ENCODE assay signal across 8 cellular contexts in genomic region chr1:234841710-234842231, GRCh38.
DNase-seq lines count a peak whose midpoint lies in the region; ATAC-seq and TF ChIP-seq lines count a peak whose summit lies in the region.
"Had no signal": no experiment of that assay in that cellular context is flagged by ENCODE, and none has a peak within 500 bp of the region (broad histone marks: within the 10 kb centered on the region; RNA-seq: fewer than 3 reads in every experiment).

No MANE protein-coding gene starts in this region.

- H3K4me2 ChIP-seq in OCI-LY1 (ENCODE audit: low read length), result peak overlapping the region; percentile 29; the same call in 1 of the 2 replicates

- no peaks in the 10 kb centered on the region for H3F3A ChIP-seq in OCI-LY1 (ENCODE audit: insufficient read depth, low read length)

- DNase-seq in fibroblast of gingiva (ENCODE audit: low read depth) (peak; percentile 33), putamen (ENCODE audit: low spot score) (peak; percentile 40)
- DNase-seq in activated CD8-positive, alpha-beta memory T cell treated with anti-CD3 and anti-CD28 coated beads, Interleukin-2, amount 50 U/mL, for 4 hours, result no peak
- DNase-seq: NCI-H2171 had no signal

- H3K79me2 ChIP-seq in OCI-LY1 (ENCODE audit: insufficient read depth, low read length), result no peaks in the 10 kb centered on the region

- no peaks in the 10 kb centered on the region for H3K9me2 ChIP-seq in OCI-LY1 (ENCODE audit: low read depth, low read length)

- H3K9me3 ChIP-seq in OCI-LY1 (ENCODE audit: low read length), result no peaks in the 10 kb centered on the region

- peak overlapping the region; percentile 9 for H3K27ac ChIP-seq in OCI-LY1 (ENCODE audit: low read depth, low read length, poor library complexity, severe bottlenecking)

- H2AFZ ChIP-seq in OCI-LY1 (ENCODE audit: low read length), result no peak overlapping the region

- H3K27me3 ChIP-seq in OCI-LY1 (ENCODE audit: insufficient read depth, low read length), result no peaks in the 10 kb centered on the region

- H3K9ac ChIP-seq in OCI-LY1 (ENCODE audit: low read length), result no peak overlapping the region; the same call in 1 of the 2 replicates

- no peaks in the 10 kb centered on the region for H4K20me1 ChIP-seq in OCI-LY1 (ENCODE audit: insufficient read depth, low read length)

- TF ChIP-seq POLR2A in GM19099 (IDR thresholded peaks at IDR 0.05; ENCODE audit: extremely low read depth, insufficient read length, low read depth), result peak; percentile 42

- TF ChIP-seq CTCF in OCI-LY1 (IDR thresholded peaks at IDR 0.05; ENCODE audit: low read length), result no peak

- H3K4me1 ChIP-seq in OCI-LY1 (ENCODE audit: insufficient read depth, low read length, severe bottlenecking), result peaks cover 50% of the 10 kb centered on the region

- H3K4me3 ChIP-seq in OCI-LY1 (ENCODE audit: low read depth, low read length, poor library complexity, severe bottlenecking), result no peak overlapping the region

- ATAC-seq in GM18498 (IDR thresholded peaks at IDR 0.05; ENCODE audit: unreplicated experiment) (no peak), GM19328 (IDR thresholded peaks at IDR 0.05; ENCODE audit: unreplicated experiment) (no peak)

- H3K36me3 ChIP-seq in OCI-LY1 (ENCODE audit: insufficient read depth, low read length), result no peaks in the 10 kb centered on the region
